Comparison of ENCODE assay signal across 12 cellular contexts in genomic region chr6:12749531-12750379, GRCh38. TPM values are rescaled to one million over a fixed set of nuclear protein-coding genes. Genes with fewer than 3 reads are reported as not detected.
A peak's percentile ranks its signal among the peaks of the same experiment; 100 is the strongest.
DNase-seq lines count a peak whose midpoint lies in the region; ATAC-seq, FAIRE-seq and TF ChIP-seq lines count a peak whose summit lies in the region.
"Had no signal": no experiment of that assay in that cellular context is flagged by ENCODE, and none has a peak within 500 bp of the region (broad histone marks: within the 10 kb centered on the region; RNA-seq: fewer than 3 reads in every experiment).

No MANE protein-coding gene starts in this region.

- H3K27me3 ChIP-seq in iPS DF 6.9 (ENCODE audit: control insufficient read depth, insufficient read depth, low read length): no peaks in the 10 kb centered on the region
- H3K27me3 ChIP-seq in stomach: peaks cover 11 to 79% (median 33%) of the 10 kb centered on the region in 3 donors

- peaks cover 45% of the 10 kb centered on the region for H3K27me3 Mint-ChIP-seq in activated naive CD8-positive, alpha-beta T cell
- peaks cover 66% of the 10 kb centered on the region for H3K27me3 Mint-ChIP-seq in activated naive CD8-positive, alpha-beta T cell treated with anti-CD3 and anti-CD28 coated beads for 36 hours
- peaks cover 10 to 25% (median 16%) of the 10 kb centered on the region in 3 donors for H3K27me3 Mint-ChIP-seq in immature natural killer cell (ENCODE audit: low read depth in 3 of 3)

- H3K27ac Mint-ChIP-seq in activated naive CD8-positive, alpha-beta T cell: no peak overlapping the region
- no peak overlapping the region for H3K27ac Mint-ChIP-seq in activated naive CD8-positive, alpha-beta T cell treated with anti-CD3 and anti-CD28 coated beads for 36 hours
- no peak overlapping the region for H3K27ac Mint-ChIP-seq in immature natural killer cell
- H3K27ac Mint-ChIP-seq: stimulated activated memory B cell treated with anti-CD40 and anti-IgM and Interleukin-4, amounts not matched to agents 10 μg/mL and 1 μg/mL and 100 μg/mL, for 72 hours had no signal

- H3K4me3 ChIP-seq in iPS DF 6.9 (ENCODE audit: low read length) (peak overlapping the region; percentile 80), stomach (peak overlapping the region; percentile 16 to 29 (median 22))
- H3K4me3 ChIP-seq: MG63 had no signal

- peaks cover 8% of the 10 kb centered on the region for H3K36me3 Mint-ChIP-seq in activated naive CD8-positive, alpha-beta T cell
- no peaks in the 10 kb centered on the region for H3K36me3 Mint-ChIP-seq in activated naive CD8-positive, alpha-beta T cell treated with anti-CD3 and anti-CD28 coated beads for 36 hours
- H3K36me3 Mint-ChIP-seq in immature natural killer cell: no peaks in the 10 kb centered on the region
- H3K36me3 Mint-ChIP-seq: stimulated activated memory B cell treated with anti-CD40 and anti-IgM and Interleukin-4, amounts not matched to agents 10 μg/mL and 1 μg/mL and 100 μg/mL, for 72 hours had no signal

- DNase-seq in activated naive CD8-positive, alpha-beta T cell treated with anti-CD3 and anti-CD28 coated beads for 36 hours: no peak
- DNase-seq in NCI-H526 treated with DMSO at 0.1 percent for 48 hours (lab: John Stamatoyannopoulos, UW): peak; percentile 71
- no peak for DNase-seq in iPS DF 6.9 (ENCODE audit: low read depth, low spot score)
- no peak for DNase-seq in stomach
- no peak for DNase-seq in immature natural killer cell
- DNase-seq in GM12892 (ENCODE audit: insufficient read length): no peak
- DNase-seq: MG63 had no signal

- TF ChIP-seq POLR2A in stomach (IDR thresholded peaks at IDR 0.05) (no peak), GM12892 (IDR thresholded peaks at IDR 0.05; ENCODE audit: low read depth, low read length) (no peak)

- H3K9me3 Mint-ChIP-seq in activated naive CD8-positive, alpha-beta T cell (ENCODE audit: low read depth): peaks cover 11% of the 10 kb centered on the region
- H3K9me3 Mint-ChIP-seq in activated naive CD8-positive, alpha-beta T cell treated with anti-CD3 and anti-CD28 coated beads for 36 hours: peaks cover 19% of the 10 kb centered on the region
- H3K9me3 Mint-ChIP-seq in immature natural killer cell: peaks cover 0 to 24% (median 6%) of the 10 kb centered on the region in 6 donors

- H3K27ac ChIP-seq in iPS DF 6.9 (ENCODE audit: low read length): no peak overlapping the region
- no peak overlapping the region for H3K27ac ChIP-seq in stomach
- H3K27ac ChIP-seq: pancreas had no signal

- no CpG with 5 or more reads among the region's 75 CpGs for WGBS in iPS DF 6.9 (ENCODE audit: insufficient coverage, insufficient read length)
- WGBS in stomach, 5 donors: 4 to 7% (median 5%) methylated on average over 32 to 75 of the region's 75 CpGs

- H3K4me3 Mint-ChIP-seq in activated naive CD8-positive, alpha-beta T cell: peak overlapping the region; percentile 49
- H3K4me3 Mint-ChIP-seq in activated naive CD8-positive, alpha-beta T cell treated with anti-CD3 and anti-CD28 coated beads for 36 hours: no peak overlapping the region
- H3K4me3 Mint-ChIP-seq in immature natural killer cell: peak overlapping the region in 1 of 5 donors; percentile 10
- H3K4me3 Mint-ChIP-seq: stimulated activated memory B cell treated with anti-CD40 and anti-IgM and Interleukin-4, amounts not matched to agents 10 μg/mL and 1 μg/mL and 100 μg/mL, for 72 hours had no signal

- H3K4me1 ChIP-seq in iPS DF 6.9 (ENCODE audit: control insufficient read depth, insufficient read depth, low read length): peaks cover 1% of the 10 kb centered on the region; the same call in 1 of the 2 replicates
- peaks cover 0 to 15% (median 10%) of the 10 kb centered on the region in 4 donors for H3K4me1 ChIP-seq in stomach
- H3K4me1 ChIP-seq: pancreas had no signal

- TF ChIP-seq CTCF in stomach (IDR thresholded peaks at IDR 0.05): no peak

- no peak for ATAC-seq in GM18907 (IDR thresholded peaks at IDR 0.05; ENCODE audit: unreplicated experiment)
- ATAC-seq: stimulated activated memory B cell treated with anti-CD40 and anti-IgM and Interleukin-4, amounts not matched to agents 10 μg/mL and 1 μg/mL and 100 μg/mL, for 72 hours had no signal

- H3K9me3 ChIP-seq in iPS DF 6.9 (ENCODE audit: control insufficient read depth, insufficient read depth, low read length): no peaks in the 10 kb centered on the region
- H3K9me3 ChIP-seq in stomach: peaks cover 0 to 27% (median 0%) of the 10 kb centered on the region in 4 donors
- H3K9me3 ChIP-seq: MG63, pancreas had no signal

- intact Hi-C loops in stomach (cut with DNase I; ENCODE audit: low total_unique reads): no loop called here

- no peak for TF ChIP-seq EP300 in stomach (IDR thresholded peaks at IDR 0.05)

- no peaks in the 10 kb centered on the region for H3K36me3 ChIP-seq in iPS DF 6.9 (ENCODE audit: control insufficient read depth, insufficient read depth, low read length)
- H3K36me3 ChIP-seq in stomach: no peaks in the 10 kb centered on the region
- H3K36me3 ChIP-seq: MG63, pancreas had no signal

- no peak for FAIRE-seq in GM12892 (lab: Jason Lieb, UNC)
- FAIRE-seq: pancreas had no signal

- peaks cover 7% of the 10 kb centered on the region for H3K4me1 Mint-ChIP-seq in activated naive CD8-positive, alpha-beta T cell (ENCODE audit: low read depth)
- H3K4me1 Mint-ChIP-seq in activated naive CD8-positive, alpha-beta T cell treated with anti-CD3 and anti-CD28 coated beads for 36 hours: no peaks in the 10 kb centered on the region
- H3K4me1 Mint-ChIP-seq in immature natural killer cell: peaks cover 0 to 3% of the 10 kb centered on the region in 2 donors
- H3K4me1 Mint-ChIP-seq: stimulated activated memory B cell treated with anti-CD40 and anti-IgM and Interleukin-4, amounts not matched to agents 10 μg/mL and 1 μg/mL and 100 μg/mL, for 72 hours had no signal

RNA-seq across cellular contexts. Expression of gene PHACTR1, which starts 33.2 kb away (rescaled TPM):
- total RNA-seq in activated naive CD8-positive, alpha-beta T cell treated with anti-CD3 and anti-CD28 coated beads for 36 hours: under 1 TPM; 0.58 to 0.72 TPM
- total RNA-seq in stomach: 10 to 100 TPM in 2 of 5 donors, 1 to 10 TPM in 2, not detected in 1; 6.4 to 17.4 (median 10.8) TPM
- polyA plus RNA-seq in stomach: 1 to 10 TPM in 1 of 3 donors, under 1 TPM in 2; 0.46 to 2.7 (median 0.70) TPM
- 1 to 10 TPM in 1 of 3 donors, under 1 TPM in 2; 0.41 to 1.1 (median 0.43) TPM for polyA plus RNA-seq in immature natural killer cell
- polyA plus RNA-seq in GM12892 (2012; ENCODE audit: missing spikeins): 115 TPM
- polyA plus RNA-seq: AG04450 had no signal
